ENCODE assay signal across 8 cellular contexts in genomic region chr11:75768112-75768908, GRCh38. TPM values are rescaled to one million over a fixed set of nuclear protein-coding genes. Genes with fewer than 3 reads are reported as not detected.
DNase-seq lines count a peak whose midpoint lies in the region; ATAC-seq and TF ChIP-seq lines count a peak whose summit lies in the region.

TSS of gene DGAT2 (plus strand) at chr11:75768778. CDS start at chr11:75768992, 214 bp downstream.

- H3K4me3 Mint-ChIP-seq in activated naive CD8-positive, alpha-beta T cell treated with anti-CD3 and anti-CD28 coated beads, Interleukin-2, amount 50 U/mL, for 24 hours, result peak within 1 kb of the TSS; percentile 61

- WGBS in aorta, 2 donors, result 2 to 3% methylated on average over 54 to 66 of the region's 66 CpGs

- peaks cover 21% of the 10 kb centered on the region for H3K4me1 Mint-ChIP-seq in activated naive CD8-positive, alpha-beta T cell treated with anti-CD3 and anti-CD28 coated beads, Interleukin-2, amount 50 U/mL, for 24 hours

- peaks cover 5% of the 10 kb centered on the region for H3K4me1 ChIP-seq in rectal smooth muscle tissue (ENCODE audit: control insufficient read depth, insufficient read depth, low read length)
- no peaks in the 10 kb centered on the region for H3K4me1 ChIP-seq in aorta (ENCODE audit: control insufficient read depth in 1 of 2, insufficient read depth in 2 of 2, low read length in 2 of 2)

- no peaks in the 10 kb centered on the region for H3K36me3 Mint-ChIP-seq in activated naive CD8-positive, alpha-beta T cell treated with anti-CD3 and anti-CD28 coated beads, Interleukin-2, amount 50 U/mL, for 24 hours (ENCODE audit: low read depth)

- H3K4me3 ChIP-seq in GM12875 (ENCODE audit: low read depth, low read length) (peak within 1 kb of the TSS; percentile 83), rectal smooth muscle tissue (ENCODE audit: low read length) (peak within 1 kb of the TSS; percentile 57), aorta (ENCODE audit: low read length in 2 of 2) (peak within 1 kb of the TSS; percentile 4 to 24)

- peak; percentile 44 for TF ChIP-seq CTCF in GM12875 (IDR thresholded peaks at IDR 0.05; ENCODE audit: borderline replicate concordance, insufficient read depth, low read depth, low read length)

- H3K36me3 ChIP-seq in rectal smooth muscle tissue (ENCODE audit: control insufficient read depth, insufficient read depth, low read length) (no peaks in the 10 kb centered on the region), aorta (ENCODE audit: control insufficient read depth in 1 of 2, insufficient read depth in 2 of 2, low read length in 1 of 2) (no peaks in the 10 kb centered on the region)

- H3K9me3 Mint-ChIP-seq in activated naive CD8-positive, alpha-beta T cell treated with anti-CD3 and anti-CD28 coated beads, Interleukin-2, amount 50 U/mL, for 24 hours, result no peaks in the 10 kb centered on the region

- no peaks in the 10 kb centered on the region for H3K27me3 ChIP-seq in rectal smooth muscle tissue (ENCODE audit: control insufficient read depth, insufficient read depth, low read length)
- no peaks in the 10 kb centered on the region for H3K27me3 ChIP-seq in aorta (ENCODE audit: control insufficient read depth in 1 of 2, insufficient read depth in 2 of 2, low read length in 1 of 2)

- peak within 1 kb of the TSS; percentile 59 for H3K27ac Mint-ChIP-seq in activated naive CD8-positive, alpha-beta T cell treated with anti-CD3 and anti-CD28 coated beads, Interleukin-2, amount 50 U/mL, for 24 hours

- ATAC-seq in HG02840 (IDR thresholded peaks at IDR 0.05; ENCODE audit: low FRiP score, unreplicated experiment), result peak; percentile 65
- peak; percentile 74 for ATAC-seq in activated naive CD8-positive, alpha-beta T cell treated with anti-CD3 and anti-CD28 coated beads, Interleukin-2, amount 50 U/mL, for 24 hours
- ATAC-seq in left ventricle myocardium superior, result peak; percentile 95
- peak; percentile 89 for ATAC-seq in aorta (ENCODE audit: low FRiP score)

- H3K27ac ChIP-seq in rectal smooth muscle tissue (ENCODE audit: low read depth, low read length) (no peak within 1 kb of the TSS), aorta (ENCODE audit: low read depth in 1 of 2, low read length in 2 of 2) (no peak within 1 kb of the TSS)

- intact Hi-C loops in left ventricle myocardium superior (cut with micrococcal nuclease) (no loop called here), aorta (cut with DNase I) (loop anchor here in 1 of 2 donors (5.0 kb wide), 1 partner anchor 66 kb away; no protein-coding TSS in a partner anchor)

- no peaks in the 10 kb centered on the region for H3K9me3 ChIP-seq in aorta (ENCODE audit: control insufficient read depth, low read length)

- no peak within 1 kb of the TSS for H3K9ac ChIP-seq in rectal smooth muscle tissue (ENCODE audit: low read length)

- peak; percentile 76 for DNase-seq in NCI-H1417 treated with DMSO at 0.1 percent for 48 hours (lab: John Stamatoyannopoulos, UW)
- peak; percentile 35 to 82 for DNase-seq in SW 1271 (lab: John Stamatoyannopoulos, UW)
- peak; percentile 77 for DNase-seq in activated naive CD8-positive, alpha-beta T cell treated with anti-CD3 and anti-CD28 coated beads, Interleukin-2, amount 50 U/mL, for 24 hours
- DNase-seq in left ventricle myocardium superior, result peak; percentile 90
- DNase-seq in aorta, result peak; percentile 81 to 93

- peaks cover 23% of the 10 kb centered on the region for H3K27me3 Mint-ChIP-seq in activated naive CD8-positive, alpha-beta T cell treated with anti-CD3 and anti-CD28 coated beads, Interleukin-2, amount 50 U/mL, for 24 hours

RNA-seq across cellular contexts. Expression of gene DGAT2, which starts in this region (rescaled TPM):
- total RNA-seq in left ventricle myocardium superior (18.3 TPM), aorta (1 to 10 TPM; 2.3 to 4.4 TPM)
- under 1 TPM; 0.41 to 0.63 TPM for polyA plus RNA-seq in aorta

Comparison
In these comparisons a context has a peak if more than half of its experiments do, and no peak if none do; other contexts are left out.
1. H3K4me3 ChIP-seq: peak in every context shown above with its lines; median percentile 83 in GM12875; 57 in rectal smooth muscle tissue; 14 in aorta.